In the genomic region with DNA sequence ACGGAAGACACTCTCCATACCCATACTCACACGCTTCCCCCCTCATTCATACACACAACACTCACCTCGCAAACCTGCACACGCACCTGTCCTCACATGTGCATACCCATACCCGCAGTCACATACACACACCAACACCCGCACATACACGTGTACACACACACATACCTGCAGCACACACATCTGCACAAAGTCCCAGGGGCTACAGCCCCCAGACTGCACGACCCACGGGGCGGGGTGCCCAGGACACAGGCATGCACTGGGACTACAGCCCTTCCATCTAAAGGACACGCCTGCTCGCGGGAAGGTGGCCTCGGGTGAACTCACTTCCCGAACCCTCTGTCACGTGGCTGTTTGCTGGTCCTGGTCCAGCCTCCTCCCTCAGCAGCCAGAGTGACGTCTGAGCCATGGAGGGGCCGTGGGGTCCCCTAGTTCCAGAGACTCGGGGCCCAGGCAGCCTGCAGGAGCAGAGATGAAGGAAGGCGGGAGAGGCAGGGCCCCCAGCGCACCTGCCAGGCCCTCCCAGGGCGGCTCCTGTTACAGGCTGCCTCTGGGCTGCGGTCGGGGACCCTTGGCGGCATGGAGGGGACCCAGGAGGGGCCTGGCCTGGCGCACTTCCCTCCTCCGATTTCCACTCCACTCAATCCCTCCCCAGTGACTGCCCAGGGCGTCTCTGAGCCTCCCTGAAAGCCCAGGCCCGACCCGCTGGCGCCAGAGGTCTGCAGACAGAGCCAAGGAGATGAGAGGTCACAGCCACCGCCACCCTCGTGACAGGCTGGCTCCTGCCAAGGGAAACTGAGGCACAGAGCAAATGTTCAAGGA, we compare ENCODE assay signal across 8 cellular contexts. TPM values are rescaled to one million over a fixed set of nuclear protein-coding genes. Genes with fewer than 3 reads are reported as not detected.
A peak's percentile ranks its signal among the peaks of the same experiment; 100 is the strongest.
DNase-seq lines count a peak whose midpoint lies in the region; ATAC-seq and TF ChIP-seq lines count a peak whose summit lies in the region.

No MANE protein-coding gene starts in this region.

- peak overlapping the region; percentile 54 for H3K27ac Mint-ChIP-seq in WTC11

- H3K36me3 ChIP-seq in HEK293 (ENCODE audit: control insufficient read depth in 2 of 2, insufficient read depth in 1 of 2, low read length in 2 of 2) (peaks cover 0 to 5% of the 10 kb centered on the region in 2 experiments; a peak in 1 of 3 replicates), rectal smooth muscle tissue (ENCODE audit: control insufficient read depth, insufficient read depth, low read length) (no peaks in the 10 kb centered on the region)

- H3K4me1 Mint-ChIP-seq in WTC11: peaks cover 69% of the 10 kb centered on the region

- CTCF ChIA-PET in HEK293 (lab: Yijun Ruan, JAX): interaction anchor here (0.6 to 1.0 kb wide), 2 partner anchors 43 to 180 kb away, joined by 3 read pairs; no protein-coding TSS in a partner anchor
- CTCF ChIA-PET in WTC11 (lab: Charles Lee): no interaction called here

- POLR2A ChIA-PET in HEK293 (lab: Yijun Ruan, JAX) (interaction anchor here (1.0 kb wide), 1 partner anchor 10 kb away, joined by 3 read pairs; no protein-coding TSS in a partner anchor), WTC11 (lab: Charles Lee) (no interaction called here)

- H3K9me3 Mint-ChIP-seq in WTC11: no peaks in the 10 kb centered on the region

- H3K4me3 ChIP-seq in HEK293 (ENCODE audit: low read depth, low read length) (no peak overlapping the region), rectal smooth muscle tissue (ENCODE audit: low read length) (peak overlapping the region; percentile 17)

- H3K4me1 ChIP-seq in HEK293 (ENCODE audit: control insufficient read depth, insufficient read depth, low read length): no peaks in the 10 kb centered on the region; the same call in 1 of the 2 replicates
- H3K4me1 ChIP-seq in rectal smooth muscle tissue (ENCODE audit: control insufficient read depth, insufficient read depth, low read length): peaks cover 14% of the 10 kb centered on the region

- H3K27me3 ChIP-seq in rectal smooth muscle tissue (ENCODE audit: control insufficient read depth, insufficient read depth, low read length): no peaks in the 10 kb centered on the region

- no peaks in the 10 kb centered on the region for H3K27me3 Mint-ChIP-seq in WTC11 (ENCODE audit: low read depth)

- no peak for ATAC-seq in WTC11
- ATAC-seq in GM19395 (IDR thresholded peaks at IDR 0.05; ENCODE audit: unreplicated experiment): no peak
- ATAC-seq in HG02852 (IDR thresholded peaks at IDR 0.05; ENCODE audit: unreplicated experiment): no peak

- no peak overlapping the region for H3K9ac ChIP-seq in rectal smooth muscle tissue (ENCODE audit: low read length)

- DNase-seq in WTC11 (ENCODE audit: low spot score) (no peak), cardiac septum (ENCODE audit: low spot score) (peak; percentile 90), LoVo (ENCODE audit: low spot score) (no peak), NCI-H524 treated with DMSO at 0.1 percent for 48 hours (lab: John Stamatoyannopoulos, UW) (no peak)

- no peaks in the 10 kb centered on the region for H3K9me3 ChIP-seq in HEK293 (ENCODE audit: control insufficient read depth, insufficient read depth, low read depth, low read length)

- intact Hi-C loops in cardiac septum (cut with DNase I): no loop called here

- H3K4me3 Mint-ChIP-seq in WTC11: no peak overlapping the region

- no peak for TF ChIP-seq CTCF in HEK293 (tag by site-specific recombination; IDR thresholded peaks at IDR 0.05)
- TF ChIP-seq CTCF in WTC11 (IDR thresholded peaks at IDR 0.05): no peak

- no peaks in the 10 kb centered on the region for H3K36me3 Mint-ChIP-seq in WTC11

- H3K27ac ChIP-seq in HEK293 (ENCODE audit: extremely low read depth, low read depth, low read length) (no peak overlapping the region), rectal smooth muscle tissue (ENCODE audit: low read depth, low read length) (peak overlapping the region; percentile 28)

TF ChIP-seq in HEK293, 187 proteins besides CTCF, POLR2A, EP300 and RAD21 (continues in another document):
- TF ChIP-seq, protein P1, sequence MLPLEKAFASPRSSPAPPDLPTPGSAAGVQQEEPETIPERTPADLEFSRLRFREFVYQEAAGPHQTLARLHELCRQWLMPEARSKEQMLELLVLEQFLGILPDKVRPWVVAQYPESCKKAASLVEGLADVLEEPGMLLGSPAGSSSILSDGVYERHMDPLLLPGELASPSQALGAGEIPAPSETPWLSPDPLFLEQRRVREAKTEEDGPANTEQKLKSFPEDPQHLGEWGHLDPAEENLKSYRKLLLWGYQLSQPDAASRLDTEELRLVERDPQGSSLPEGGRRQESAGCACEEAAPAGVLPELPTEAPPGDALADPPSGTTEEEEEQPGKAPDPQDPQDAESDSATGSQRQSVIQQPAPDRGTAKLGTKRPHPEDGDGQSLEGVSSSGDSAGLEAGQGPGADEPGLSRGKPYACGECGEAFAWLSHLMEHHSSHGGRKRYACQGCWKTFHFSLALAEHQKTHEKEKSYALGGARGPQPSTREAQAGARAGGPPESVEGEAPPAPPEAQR (tag by site-specific recombination; IDR thresholded peaks at IDR 0.05): no peak
- no peak for TF ChIP-seq ZNF658 (tag by site-specific recombination; IDR thresholded peaks at IDR 0.05)
- TF ChIP-seq KLF1 (tag by site-specific recombination; IDR thresholded peaks at IDR 0.05): peak; percentile 20; the same call in 1 of the 2 replicates
- TF ChIP-seq GLIS1 (tag by site-specific recombination; IDR thresholded peaks at IDR 0.05): peak; percentile 74
- TF ChIP-seq ZNF341 (tag by site-specific recombination; IDR thresholded peaks at IDR 0.05; ENCODE audit: low read depth): peak; percentile 25; the same call in 1 of the 2 replicates
- TF ChIP-seq MZF1 (tag by site-specific recombination; IDR thresholded peaks at IDR 0.05; ENCODE audit: borderline replicate concordance): no peak
- TF ChIP-seq, protein P2, sequence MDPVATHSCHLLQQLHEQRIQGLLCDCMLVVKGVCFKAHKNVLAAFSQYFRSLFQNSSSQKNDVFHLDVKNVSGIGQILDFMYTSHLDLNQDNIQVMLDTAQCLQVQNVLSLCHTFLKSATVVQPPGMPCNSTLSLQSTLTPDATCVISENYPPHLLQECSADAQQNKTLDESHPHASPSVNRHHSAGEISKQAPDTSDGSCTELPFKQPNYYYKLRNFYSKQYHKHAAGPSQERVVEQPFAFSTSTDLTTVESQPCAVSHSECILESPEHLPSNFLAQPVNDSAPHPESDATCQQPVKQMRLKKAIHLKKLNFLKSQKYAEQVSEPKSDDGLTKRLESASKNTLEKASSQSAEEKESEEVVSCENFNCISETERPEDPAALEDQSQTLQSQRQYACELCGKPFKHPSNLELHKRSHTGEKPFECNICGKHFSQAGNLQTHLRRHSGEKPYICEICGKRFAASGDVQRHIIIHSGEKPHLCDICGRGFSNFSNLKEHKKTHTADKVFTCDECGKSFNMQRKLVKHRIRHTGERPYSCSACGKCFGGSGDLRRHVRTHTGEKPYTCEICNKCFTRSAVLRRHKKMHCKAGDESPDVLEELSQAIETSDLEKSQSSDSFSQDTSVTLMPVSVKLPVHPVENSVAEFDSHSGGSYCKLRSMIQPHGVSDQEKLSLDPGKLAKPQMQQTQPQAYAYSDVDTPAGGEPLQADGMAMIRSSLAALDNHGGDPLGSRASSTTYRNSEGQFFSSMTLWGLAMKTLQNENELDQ (tag by site-specific recombination; IDR thresholded peaks at IDR 0.05; ENCODE audit: low read depth): no peak
- 0 out of 2 replicates have a peak, but pooled peaks have one; percentile 37 for TF ChIP-seq SALL2 (tag by site-specific recombination; IDR thresholded peaks at IDR 0.05; ENCODE audit: borderline replicate concordance)

TF ChIP-seq in WTC11, 78 proteins besides CTCF, POLR2A, EP300 and RAD21:
- no peak for TF ChIP-seq GTF2I (CRISPR knock-in tag; conservative IDR thresholded peaks at IDR 0.05)
- TF ChIP-seq, protein P3, sequence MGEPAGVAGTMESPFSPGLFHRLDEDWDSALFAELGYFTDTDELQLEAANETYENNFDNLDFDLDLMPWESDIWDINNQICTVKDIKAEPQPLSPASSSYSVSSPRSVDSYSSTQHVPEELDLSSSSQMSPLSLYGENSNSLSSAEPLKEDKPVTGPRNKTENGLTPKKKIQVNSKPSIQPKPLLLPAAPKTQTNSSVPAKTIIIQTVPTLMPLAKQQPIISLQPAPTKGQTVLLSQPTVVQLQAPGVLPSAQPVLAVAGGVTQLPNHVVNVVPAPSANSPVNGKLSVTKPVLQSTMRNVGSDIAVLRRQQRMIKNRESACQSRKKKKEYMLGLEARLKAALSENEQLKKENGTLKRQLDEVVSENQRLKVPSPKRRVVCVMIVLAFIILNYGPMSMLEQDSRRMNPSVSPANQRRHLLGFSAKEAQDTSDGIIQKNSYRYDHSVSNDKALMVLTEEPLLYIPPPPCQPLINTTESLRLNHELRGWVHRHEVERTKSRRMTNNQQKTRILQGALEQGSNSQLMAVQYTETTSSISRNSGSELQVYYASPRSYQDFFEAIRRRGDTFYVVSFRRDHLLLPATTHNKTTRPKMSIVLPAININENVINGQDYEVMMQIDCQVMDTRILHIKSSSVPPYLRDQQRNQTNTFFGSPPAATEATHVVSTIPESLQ (CRISPR knock-in tag; IDR thresholded peaks at IDR 0.05): no peak

RNA-seq across cellular contexts. Expression of a gene that starts 8.1 kb away (rescaled TPM):
- total RNA-seq in WTC11 (2021): 28.1 to 29.9 TPM (median 29.9 TPM) in 3 replicates
- 127 TPM for total RNA-seq in cardiac septum
